1 cellular context compared by ENCODE assay signal in genomic region chr1:155133799-155134281, GRCh38.
TF ChIP-seq lines count a peak whose summit lies in the region.

No MANE protein-coding gene starts in this region.

TF ChIP-seq in endothelial cell of umbilical vein, 7 proteins besides CTCF, POLR2A, EP300 and RAD21:
- TF ChIP-seq JUN (IDR thresholded peaks at IDR 0.05; ENCODE audit: borderline replicate concordance, insufficient read depth, insufficient read length, low read depth) (no peak), POLR2AphosphoS5 (IDR thresholded peaks at IDR 0.05; ENCODE audit: insufficient read depth, low read depth, low read length) (no peak), MAX (IDR thresholded peaks at IDR 0.05; ENCODE audit: insufficient read depth, insufficient read length) (no peak), MYC (IDR thresholded peaks at IDR 0.05; ENCODE audit: low read depth, low read length) (no peak), FOS (IDR thresholded peaks at IDR 0.05; ENCODE audit: borderline replicate concordance, insufficient read depth, low read length) (no peak), EZH2 (IDR thresholded peaks at IDR 0.05; ENCODE audit: borderline replicate concordance, low read depth, low read length, severe bottlenecking) (no peak), GATA2 (IDR thresholded peaks at IDR 0.05; ENCODE audit: insufficient read depth, insufficient read length, low read depth, low read length) (no peak)
